Comparison of ENCODE assay signal across 8 cellular contexts in genomic region chr16:69754469-69755310, GRCh38. TPM values are rescaled to one million over a fixed set of nuclear protein-coding genes. Genes with fewer than 3 reads are reported as not detected.
A peak's percentile ranks its signal among the peaks of the same experiment; 100 is the strongest.
DNase-seq lines count a peak whose midpoint lies in the region; ATAC-seq and TF ChIP-seq lines count a peak whose summit lies in the region.

Gene NOB1, minus strand, starts transcription at chr16:69754926. Its CDS starts 16 bp downstream, at chr16:69754910.

- peaks cover 6% of the 10 kb centered on the region for H3K4me1 ChIP-seq in ovary (ENCODE audit: insufficient read depth)
- peaks cover 9 to 15% of the 10 kb centered on the region in 2 donors for H3K4me1 ChIP-seq in thyroid gland

- TF ChIP-seq POLR2A in ovary (IDR thresholded peaks at IDR 0.05) = peak; percentile 50
- TF ChIP-seq POLR2A in thyroid gland (IDR thresholded peaks at IDR 0.05) = peak in 1 of 2 donors; percentile 67

- 0 to 1% (median 0%) methylated on average over 33 to 58 of the region's 58 CpGs for WGBS in ovary, 3 donors
- 1 to 2% methylated on average over 13 to 16 of the region's 58 CpGs for WGBS in thyroid gland, 2 donors

- H3K4me3 Mint-ChIP-seq in activated naive CD8-positive, alpha-beta T cell treated with anti-CD3 and anti-CD28 coated beads for 36 hours = peak within 1 kb of the TSS; percentile 99

- DNase-seq in GM12864 (ENCODE audit: low read depth) = peak; percentile 96
- peak; percentile 87 for DNase-seq in NCI-H1105 (lab: John Stamatoyannopoulos, UW)
- DNase-seq in SKM-1 treated with dmso at 0.1 percent for 144 hours (lab: John Stamatoyannopoulos, UW; ENCODE audit: unreplicated experiment) = peak; percentile 92
- peak; percentile 98 for DNase-seq in activated naive CD8-positive, alpha-beta T cell treated with anti-CD3 and anti-CD28 coated beads for 36 hours
- DNase-seq in head of caudate nucleus = peak; percentile 89 to 99 (median 96)
- DNase-seq in ovary = peak; percentile 95 to 98 (median 98)
- DNase-seq in thyroid gland = peak; percentile 95 to 96

- no peaks in the 10 kb centered on the region for H3K27me3 Mint-ChIP-seq in activated naive CD8-positive, alpha-beta T cell treated with anti-CD3 and anti-CD28 coated beads for 36 hours

- peak within 1 kb of the TSS; percentile 99 for H3K27ac Mint-ChIP-seq in activated naive CD8-positive, alpha-beta T cell treated with anti-CD3 and anti-CD28 coated beads for 36 hours

- no peak for TF ChIP-seq EP300 in ovary (IDR thresholded peaks at IDR 0.05)

- H3K36me3 Mint-ChIP-seq in activated naive CD8-positive, alpha-beta T cell treated with anti-CD3 and anti-CD28 coated beads for 36 hours = peaks cover 35% of the 10 kb centered on the region

- peak within 1 kb of the TSS; percentile 83 for H3K4me3 ChIP-seq in GM12864 (ENCODE audit: low read depth, low read length)
- peak within 1 kb of the TSS; percentile 95 for H3K4me3 ChIP-seq in ovary
- H3K4me3 ChIP-seq in thyroid gland (replicated peaks in 1 of 3) = peak within 1 kb of the TSS; percentile 21 to 75 (median 69)

- intact Hi-C loops in head of caudate nucleus (cut with DNase I) (loop anchor here (2.0 to 5.0 kb wide), 2 partner anchors 46 to 357 kb away; no protein-coding TSS in a partner anchor), ovary (cut with DNase I) (loop anchor here (2.0 to 10.0 kb wide), 6 partner anchors 42 to 360 kb away; partner anchors contain the start of gene NFAT5 (in 1 of the 4)), thyroid gland (cut with DNase I) (loop anchor here (5.0 kb wide), 2 partner anchors 42 to 357 kb away; no protein-coding TSS in a partner anchor)

- no peaks in the 10 kb centered on the region for H3K9me3 Mint-ChIP-seq in activated naive CD8-positive, alpha-beta T cell treated with anti-CD3 and anti-CD28 coated beads for 36 hours

- peaks cover 19% of the 10 kb centered on the region for H3K4me1 Mint-ChIP-seq in activated naive CD8-positive, alpha-beta T cell treated with anti-CD3 and anti-CD28 coated beads for 36 hours

- H3K36me3 ChIP-seq in ovary = no peaks in the 10 kb centered on the region
- peaks cover 8 to 21% of the 10 kb centered on the region in 2 donors for H3K36me3 ChIP-seq in thyroid gland

- TF ChIP-seq CTCF in GM12864 (IDR thresholded peaks at IDR 0.05; ENCODE audit: low read depth, low read length, missing control alignments) (peak; percentile 100), ovary (IDR thresholded peaks at IDR 0.05) (peak; percentile 95 to 100 (median 100)), thyroid gland (IDR thresholded peaks at IDR 0.05) (peak; percentile 89 to 100 (median 98))

- H3K27ac ChIP-seq in ovary = peak within 1 kb of the TSS in 1 of 2 donors; percentile 27
- peak within 1 kb of the TSS; percentile 22 to 50 (median 45) for H3K27ac ChIP-seq in thyroid gland

- H3K9me3 ChIP-seq in ovary = no peaks in the 10 kb centered on the region
- H3K9me3 ChIP-seq in thyroid gland = no peaks in the 10 kb centered on the region

- H3K27me3 ChIP-seq in ovary (no peaks in the 10 kb centered on the region), thyroid gland (no peaks in the 10 kb centered on the region)

- ATAC-seq in HG02623 (IDR thresholded peaks at IDR 0.05; ENCODE audit: unreplicated experiment) = peak; percentile 96

RNA-seq across cellular contexts. Expression of gene NOB1, which starts in this region (rescaled TPM):
- 100 to 1,000 TPM; 152 to 165 TPM for total RNA-seq in activated naive CD8-positive, alpha-beta T cell treated with anti-CD3 and anti-CD28 coated beads for 36 hours
- 10 to 100 TPM; 38.2 to 78.8 (median 62.1) TPM for total RNA-seq in ovary
- polyA plus RNA-seq in ovary = 10 to 100 TPM; 75.1 to 86.6 TPM
- total RNA-seq in thyroid gland = 10 to 100 TPM; 37.4 to 51.2 (median 43.1) TPM
